In genomic region chr5:43014522-43014921, GRCh38 we compare ENCODE assay signal across 19 cellular contexts. TPM values are rescaled to one million over a fixed set of nuclear protein-coding genes. Genes with fewer than 3 reads are reported as not detected.
DNase-seq lines count a peak whose midpoint lies in the region; ATAC-seq, FAIRE-seq and TF ChIP-seq lines count a peak whose summit lies in the region.
"Had no signal": no experiment of that assay in that cellular context is flagged by ENCODE, and none has a peak within 500 bp of the region (broad histone marks: within the 10 kb centered on the region; RNA-seq: fewer than 3 reads in every experiment).

No MANE protein-coding gene starts in this region.

- no peaks in the 10 kb centered on the region for H3K36me3 ChIP-seq in CD4-positive, alpha-beta memory T cell (ENCODE audit: insufficient read depth, low read length)
- H3K36me3 ChIP-seq in OCI-LY7 (ENCODE audit: insufficient read depth, low read length) (no peaks in the 10 kb centered on the region), HAP-1 (replicated peaks) (no peaks in the 10 kb centered on the region)
- no peaks in the 10 kb centered on the region for H3K36me3 ChIP-seq in naive thymus-derived CD4-positive, alpha-beta T cell (ENCODE audit: control insufficient read depth in 2 of 3, insufficient read depth in 3 of 3, low read length in 3 of 3)

- no peak for TF ChIP-seq CTCF in A549 (IDR thresholded peaks at IDR 0.05)
- TF ChIP-seq CTCF in OCI-LY7 (conservative IDR thresholded peaks at IDR 0.05; ENCODE audit: low read length) = no peak

- H3K27ac Mint-ChIP-seq in CD4-positive, alpha-beta memory T cell = peak overlapping the region in 5 of 7 donors; percentile 37 to 100 (median 71)
- H3K27ac Mint-ChIP-seq in naive thymus-derived CD4-positive, alpha-beta T cell = peak overlapping the region in 7 of 9 donors; percentile 27 to 99 (median 96)

- H3K27ac ChIP-seq in A549 = no peak overlapping the region
- H3K27ac ChIP-seq in CD4-positive, alpha-beta memory T cell (ENCODE audit: low read depth, low read length) = no peak overlapping the region
- no peak overlapping the region for H3K27ac ChIP-seq in OCI-LY7 (ENCODE audit: low read depth, low read length, poor library complexity, severe bottlenecking)
- peak overlapping the region; percentile 96 for H3K27ac ChIP-seq in naive thymus-derived CD4-positive, alpha-beta T cell (ENCODE audit: low read depth, low read length)
- H3K27ac ChIP-seq: C4-2B, SJSA1 had no signal

- CTCF ChIA-PET in A549 (lab: Yijun Ruan, JAX) (interaction anchor here (1.0 to 8.7 kb wide), 4 partner anchors 21 to 106 kb away, joined by 3 to 63 read pairs (median 6); no protein-coding TSS in a partner anchor), OCI-LY7 (lab: Charles Lee; ENCODE audit: unreplicated experiment) (no interaction called here)
- CTCF ChIA-PET in CD4-positive, alpha-beta memory T cell (lab: Charles Lee; ENCODE audit: partially characterized antibody) = interaction anchor here (1.1 to 11.2 kb wide), 3 partner anchors 22 to 65 kb away, joined by 3 to 226 read pairs (median 5); partner anchors contain the start of gene ANXA2R
- CTCF ChIA-PET in naive thymus-derived CD4-positive, alpha-beta T cell (lab: Charles Lee) = interaction anchor here (1.0 to 1.1 kb wide), 2 partner anchors 22 to 26 kb away, joined by 3 read pairs; no protein-coding TSS in a partner anchor

- no peak for ATAC-seq in A549
- no peak for ATAC-seq in naive thymus-derived CD4-positive, alpha-beta T cell

- POLR2A ChIA-PET in A549 (lab: Yijun Ruan, JAX) (no interaction called here), OCI-LY7 (lab: Charles Lee) (no interaction called here)
- POLR2A ChIA-PET in CD4-positive, alpha-beta memory T cell (lab: Charles Lee; ENCODE audit: partially characterized antibody) = interaction anchor here (3.0 to 20.1 kb wide), 2 partner anchors 22 to 26 kb away, joined by 23 to 1197 read pairs; partner anchors contain the start of gene ANXA2R
- POLR2A ChIA-PET in naive thymus-derived CD4-positive, alpha-beta T cell (lab: Charles Lee) = interaction anchor here (1.3 to 13.6 kb wide), 5 partner anchors 19 to 64 kb away, joined by 4 to 1009 read pairs (median 6); no protein-coding TSS in a partner anchor

- intact Hi-C loops in CD4-positive, alpha-beta memory T cell (cut with micrococcal nuclease) = no loop called here
- intact Hi-C loops in OCI-LY7 (cut with micrococcal nuclease; ENCODE audit: unreplicated experiment) = no loop called here
- intact Hi-C loops in naive thymus-derived CD4-positive, alpha-beta T cell (cut with micrococcal nuclease) = no loop called here

- no peak for TF ChIP-seq POLR2A in A549 (IDR thresholded peaks at IDR 0.05; ENCODE audit: low read length)

- peaks cover 35 to 71% (median 51%) of the 10 kb centered on the region in 4 donors for H3K4me1 Mint-ChIP-seq in CD4-positive, alpha-beta memory T cell
- peaks cover 45 to 65% (median 53%) of the 10 kb centered on the region in 7 donors for H3K4me1 Mint-ChIP-seq in naive thymus-derived CD4-positive, alpha-beta T cell

- peaks cover 0 to 22% of the 10 kb centered on the region in 2 donors for H3K36me3 Mint-ChIP-seq in CD4-positive, alpha-beta memory T cell
- H3K36me3 Mint-ChIP-seq in naive thymus-derived CD4-positive, alpha-beta T cell = peaks cover 0 to 16% (median 0%) of the 10 kb centered on the region in 5 donors
- H3K36me3 Mint-ChIP-seq: IgD-negative memory B cell had no signal

- peak overlapping the region in 4 of 8 donors; percentile 15 to 99 (median 97) for H3K4me3 Mint-ChIP-seq in CD4-positive, alpha-beta memory T cell
- peak overlapping the region in 7 of 10 donors; percentile 32 to 99 (median 92) for H3K4me3 Mint-ChIP-seq in naive thymus-derived CD4-positive, alpha-beta T cell

- no peak overlapping the region for H3K4me2 ChIP-seq in A549
- peak overlapping the region; percentile 98 for H3K4me2 ChIP-seq in OCI-LY7 (ENCODE audit: low read length)

- no peak for DNase-seq in A549 (ENCODE audit: low read depth in 1 of 2, low spot score in 1 of 2)
- no peak for DNase-seq in CD4-positive, alpha-beta memory T cell
- no peak for DNase-seq in OCI-LY7 (ENCODE audit: low spot score)
- DNase-seq in naive thymus-derived CD4-positive, alpha-beta T cell = no peak
- no peak for DNase-seq in HAP-1 (ENCODE audit: low spot score in 2 of 2)
- DNase-seq in globus pallidus (ENCODE audit: low spot score) = no peak
- no peak for DNase-seq in LoVo (ENCODE audit: low spot score)
- DNase-seq: Caco-2, GDM1, Kasumi-1, NCI-H1092 treated with DMSO at 0.1 percent for 48 hours, NCI-H146, NCI-H2029 treated with DMSO at 0.1 percent for 48 hours, NCI-H2171, NCI-H526 had no signal

- no peak for TF ChIP-seq EP300 in A549 (IDR thresholded peaks at IDR 0.05)

- H3K79me2 ChIP-seq in OCI-LY7 (ENCODE audit: insufficient read depth, low read depth, low read length) = peaks cover 18% of the 10 kb centered on the region

- H2AFZ ChIP-seq in OCI-LY7 (ENCODE audit: low read length) = peak overlapping the region; percentile 56; the same call in 1 of the 2 replicates

- H4K20me1 ChIP-seq in OCI-LY7 (ENCODE audit: insufficient read depth, low read length) = no peaks in the 10 kb centered on the region

- no peak for TF ChIP-seq RAD21 in A549 (conservative IDR thresholded peaks at IDR 0.05 in 1 of 2, IDR thresholded peaks at IDR 0.05 in 1 of 2)

- H3K9me2 ChIP-seq in OCI-LY7 (ENCODE audit: insufficient read depth, low read length) = no peaks in the 10 kb centered on the region

- no TSS peak for BruUV-seq in OCI-LY7 (replicated peaks; lab: Mats Ljungman, UMichigan)

- in situ Hi-C loops in HAP-1 (cut with MboI; ENCODE audit: low sequenced_read_pairs) = no loop called here

- peaks cover 0 to 15% (median 0%) of the 10 kb centered on the region in 8 donors for H3K9me3 Mint-ChIP-seq in CD4-positive, alpha-beta memory T cell
- H3K9me3 Mint-ChIP-seq in naive thymus-derived CD4-positive, alpha-beta T cell = peaks cover 0 to 3% (median 0%) of the 10 kb centered on the region in 11 donors
- H3K9me3 Mint-ChIP-seq: IgD-negative memory B cell had no signal

- no peaks in the 10 kb centered on the region for H3K27me3 Mint-ChIP-seq in CD4-positive, alpha-beta memory T cell
- H3K27me3 Mint-ChIP-seq in naive thymus-derived CD4-positive, alpha-beta T cell = no peaks in the 10 kb centered on the region
- H3K27me3 Mint-ChIP-seq: IgD-negative memory B cell had no signal

- FAIRE-seq in A549 (lab: Jason Lieb, UNC) = no peak
- FAIRE-seq: A204.1 had no signal

- H3K4me3 ChIP-seq in A549 (no peak overlapping the region), OCI-LY7 (ENCODE audit: low read depth, low read length, poor library complexity, severe bottlenecking) (no peak overlapping the region), HAP-1 (no peak overlapping the region)
- no peak overlapping the region for H3K4me3 ChIP-seq in CD4-positive, alpha-beta memory T cell (ENCODE audit: low read length in 2 of 2)
- no peak overlapping the region for H3K4me3 ChIP-seq in naive thymus-derived CD4-positive, alpha-beta T cell (ENCODE audit: low read length)
- H3K4me3 ChIP-seq: SJSA1 had no signal

- H3K4me1 ChIP-seq in A549 = peaks cover 31% of the 10 kb centered on the region
- peaks cover 56% of the 10 kb centered on the region for H3K4me1 ChIP-seq in CD4-positive, alpha-beta memory T cell (ENCODE audit: insufficient read depth, low read length)
- H3K4me1 ChIP-seq in OCI-LY7 (ENCODE audit: insufficient read depth, low read length, poor library complexity, severe bottlenecking) = peaks cover 48% of the 10 kb centered on the region
- H3K4me1 ChIP-seq in naive thymus-derived CD4-positive, alpha-beta T cell (ENCODE audit: control insufficient read depth in 2 of 2, insufficient read depth in 2 of 2, low read length in 2 of 2) = peaks cover 39 to 41% of the 10 kb centered on the region in 2 donors
- peaks cover 11% of the 10 kb centered on the region for H3K4me1 ChIP-seq in HAP-1
- H3K4me1 ChIP-seq: Caco-2 had no signal

- H3K9me3 ChIP-seq in A549 (no peaks in the 10 kb centered on the region), OCI-LY7 (ENCODE audit: low read length) (no peaks in the 10 kb centered on the region), HAP-1 (no peaks in the 10 kb centered on the region)
- no peaks in the 10 kb centered on the region for H3K9me3 ChIP-seq in CD4-positive, alpha-beta memory T cell (ENCODE audit: control insufficient read depth in 1 of 2, low read length in 2 of 2)
- H3K9me3 ChIP-seq in naive thymus-derived CD4-positive, alpha-beta T cell (ENCODE audit: control insufficient read depth in 2 of 3, low read length in 3 of 3) = no peaks in the 10 kb centered on the region
- H3K9me3 ChIP-seq: Caco-2, SJSA1 had no signal

- H3K27me3 ChIP-seq in CD4-positive, alpha-beta memory T cell (ENCODE audit: insufficient read depth, low read length) = no peaks in the 10 kb centered on the region
- H3K27me3 ChIP-seq in naive thymus-derived CD4-positive, alpha-beta T cell (ENCODE audit: control insufficient read depth in 2 of 2, insufficient read depth in 2 of 2, low read length in 2 of 2) = no peaks in the 10 kb centered on the region
- no peaks in the 10 kb centered on the region for H3K27me3 ChIP-seq in HAP-1 (ENCODE audit: low read depth)
- H3K27me3 ChIP-seq: SJSA1 had no signal

TF ChIP-seq in A549, 52 proteins besides CTCF, POLR2A, EP300 and RAD21:
- TF ChIP-seq JUN (IDR thresholded peaks at IDR 0.05) (no peak), NFE2L2 (conservative IDR thresholded peaks at IDR 0.05; ENCODE audit: low read length) (no peak), FOXS1 (CRISPR knock-in tag; IDR thresholded peaks at IDR 0.05) (no peak), MAZ (IDR thresholded peaks at IDR 0.05; ENCODE audit: borderline replicate concordance, low read depth, low read length) (no peak), ZC3H11A (IDR thresholded peaks at IDR 0.05) (peak; percentile 42), CEBPB (IDR thresholded peaks at IDR 0.05) (no peak)

RNA-seq across cellular contexts. Expression of gene ANXA2R, which starts 25.6 kb away (rescaled TPM):
- 1.7 and 1.8 TPM in 2 replicates for polyA plus RNA-seq in A549 (2011; rRNA removed)
- polyA plus RNA-seq in A549 (2012; cell fraction: cytosol; rRNA removed) = 2.4 and 2.7 TPM in 2 replicates
- 3.3 and 3.7 TPM in 2 replicates for polyA plus RNA-seq in A549 (2012; cell fraction: nucleus; rRNA removed)
- 1.7 to 2.1 TPM (median 2.1 TPM) in 3 replicates for polyA plus RNA-seq in A549 (2017; fragmentation: RNase III; extraction: RNeasy Plus Mini Kit Qiagen cat#74134 plus additional on column Dnase treatment)
- polyA minus RNA-seq in A549 (2011; rRNA and poly(A)+ RNA removed) = 3.2 and 3.8 TPM in 2 replicates
- 10 to 100 TPM; 43.4 to 47.8 TPM for total RNA-seq in CD4-positive, alpha-beta memory T cell
- 10 to 100 TPM; 35.8 to 47.0 TPM for polyA plus RNA-seq in CD4-positive, alpha-beta memory T cell
- total RNA-seq in OCI-LY7 (2014; rRNA removed; shearing (Covaris generic)) = 13.5 and 15.4 TPM in 2 replicates
- total RNA-seq in OCI-LY7 (2022) = 11.4 and 15.1 TPM in 2 replicates
- total RNA-seq in naive thymus-derived CD4-positive, alpha-beta T cell = 10 to 100 TPM; 13.2 to 61.4 (median 42.0) TPM
- 10 to 100 TPM; 55.7 to 70.2 TPM for polyA plus RNA-seq in naive thymus-derived CD4-positive, alpha-beta T cell

Comparison
In these comparisons a context has a peak if more than half of its experiments do, and no peak if none do; other contexts are left out.
1. POLR2A ChIA-PET loops: an anchor here in CD4-positive, alpha-beta memory T cell (3.0 to 20.1 kb wide) and naive thymus-derived CD4-positive, alpha-beta T cell (1.3 to 13.6 kb wide); none called in A549 and OCI-LY7.